Comparison of ENCODE assay signal across 25 cellular contexts in the genomic region with DNA sequence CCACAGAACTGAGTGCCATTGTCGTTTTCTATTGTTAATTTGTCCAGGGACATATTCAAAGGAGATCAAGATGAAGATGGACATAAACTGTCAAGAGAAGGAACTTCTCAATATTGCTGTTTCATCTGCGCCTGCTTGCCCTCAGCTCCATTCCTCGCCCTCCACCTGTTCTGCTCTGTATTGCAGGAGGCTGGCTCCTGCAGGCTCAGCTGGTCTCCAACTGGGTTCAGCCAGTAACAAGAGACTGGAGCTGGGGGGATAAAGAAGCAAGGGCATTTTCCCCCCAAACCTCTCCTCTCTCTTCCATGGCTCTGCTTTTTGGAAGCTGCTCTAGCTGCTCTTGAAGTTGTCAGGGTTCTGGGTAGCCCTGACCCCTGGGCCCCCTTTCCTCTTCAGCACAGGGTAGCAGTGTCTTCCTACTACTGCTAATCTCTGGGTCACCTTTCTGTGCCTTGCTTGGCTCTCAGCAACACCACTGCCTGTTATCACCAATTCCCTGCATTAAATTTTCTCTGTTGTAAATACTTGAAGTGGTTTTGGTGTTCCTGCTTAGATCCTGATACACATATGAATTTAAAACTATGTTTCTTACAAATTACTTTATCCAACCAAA.
"Had no signal": no experiment of that assay in that cellular context is flagged by ENCODE, and none has a peak within 500 bp of the region (broad histone marks: within the 10 kb centered on the region; RNA-seq: fewer than 3 reads in every experiment).

No MANE protein-coding gene starts in this region.

- DNase-seq: cerebellar nuclear complex; cortex of kidney; foreskin fibroblast; gastrocnemius medialis; head of caudate nucleus; left colon; left ventricle myocardium superior; lower lobe of right lung; naive thymus-derived CD8-positive, alpha-beta T cell; stimulated activated CD4-positive, alpha-beta T cell treated with anti-CD3 and anti-CD28 coated beads, Interleukin-12 subunit alpha, Interleukin-12 subunit beta, amount 100 ng/mL, for 4 hours; stimulated activated CD4-positive, alpha-beta T cell treated with anti-CD3 and anti-CD28 coated beads, Interleukin-1b, Interleukin-23, amount 100 ng/mL, for 48 hours; stimulated activated CD4-positive, alpha-beta T cell treated with anti-CD3 and anti-CD28 coated beads, Interleukin-4, amount 100 ng/mL, for 4 hours; stimulated activated naive CD8-positive, alpha-beta T cell treated with anti-CD3 and anti-CD28 coated beads, Interleukin-15, Interleukin-2, amounts not matched to agents 100 U/mL and 50 U/mL, for 24 hours; substantia nigra; testis had no signal

- H3K9me3 Mint-ChIP-seq: naive thymus-derived CD8-positive, alpha-beta T cell; neural crest cell; stimulated activated memory B cell treated with anti-CD40 and anti-IgM and Interleukin-4, amounts not matched to agents 10 μg/mL and 1 μg/mL and 100 μg/mL, for 72 hours had no signal

- H3K27me3 Mint-ChIP-seq: naive thymus-derived CD8-positive, alpha-beta T cell; progenitor cell of endocrine pancreas; stimulated activated memory B cell treated with anti-CD40 and anti-IgM and Interleukin-4, amounts not matched to agents 10 μg/mL and 1 μg/mL and 100 μg/mL, for 72 hours had no signal

- H3K36me3 ChIP-seq: vagina had no signal

- H3K27ac Mint-ChIP-seq: progenitor cell of endocrine pancreas; stimulated activated memory B cell treated with anti-CD40 and anti-IgM and Interleukin-4, amounts not matched to agents 10 μg/mL and 1 μg/mL and 100 μg/mL, for 72 hours had no signal

- H3K27me3 ChIP-seq: gastrocnemius medialis, testis, tibial nerve, vagina had no signal

- H3K4me3 ChIP-seq: gastrocnemius medialis, lower lobe of right lung, smooth muscle cell, testis, tibial nerve, vagina had no signal

- H3K9me3 ChIP-seq: gastrocnemius medialis, lower lobe of right lung, testis, tibial nerve, vagina had no signal

- ATAC-seq: esophagus mucosa; gastrocnemius medialis; left colon; left ventricle myocardium superior; lower lobe of right lung; naive thymus-derived CD8-positive, alpha-beta T cell; sciatic nerve; stimulated activated memory B cell treated with anti-CD40 and anti-IgM and Interleukin-4, amounts not matched to agents 10 μg/mL and 1 μg/mL and 100 μg/mL, for 72 hours; stimulated activated naive CD8-positive, alpha-beta T cell treated with anti-CD3 and anti-CD28 coated beads, Interleukin-15, Interleukin-2, amounts not matched to agents 100 U/mL and 50 U/mL, for 24 hours had no signal

- H3K4me3 Mint-ChIP-seq: naive thymus-derived CD8-positive, alpha-beta T cell; neural crest cell; stimulated activated memory B cell treated with anti-CD40 and anti-IgM and Interleukin-4, amounts not matched to agents 10 μg/mL and 1 μg/mL and 100 μg/mL, for 72 hours had no signal

- H3K27ac ChIP-seq: epithelial cell of prostate, gastrocnemius medialis, lower lobe of right lung, parathyroid adenoma, testis, tibial nerve, vagina had no signal

- H3K4me1 ChIP-seq: gastrocnemius medialis, lower lobe of right lung, parathyroid adenoma, testis, tibial nerve, vagina had no signal

- H3K4me1 Mint-ChIP-seq: stimulated activated memory B cell treated with anti-CD40 and anti-IgM and Interleukin-4, amounts not matched to agents 10 μg/mL and 1 μg/mL and 100 μg/mL, for 72 hours had no signal
